In genomic region chr4:139014391-139015268, GRCh38 we compare ENCODE assay signal across 8 cellular contexts. TPM values are rescaled to one million over a fixed set of nuclear protein-coding genes. Genes with fewer than 3 reads are reported as not detected.
A peak's percentile ranks its signal among the peaks of the same experiment; 100 is the strongest.
DNase-seq lines count a peak whose midpoint lies in the region; ATAC-seq and TF ChIP-seq lines count a peak whose summit lies in the region.

No MANE protein-coding gene starts in this region.

- no peak for TF ChIP-seq CTCF in Loucy (conservative IDR thresholded peaks at IDR 0.05; ENCODE audit: low read length)
- no peak for TF ChIP-seq CTCF in progenitor cell of endocrine pancreas (IDR thresholded peaks at IDR 0.05; ENCODE audit: unreplicated experiment)

- intact Hi-C loops in Right ventricle myocardium superior (cut with DNase I), result no loop called here

- H3K27me3 Mint-ChIP-seq in progenitor cell of endocrine pancreas, result peaks cover 5% of the 10 kb centered on the region

- H3K9me2 ChIP-seq in Loucy (replicated peaks; ENCODE audit: low read depth, low read length), result no peaks in the 10 kb centered on the region

- peaks cover 1% of the 10 kb centered on the region for H3K36me3 Mint-ChIP-seq in progenitor cell of endocrine pancreas (ENCODE audit: insufficient read depth)

- no peaks in the 10 kb centered on the region for H3K27me3 ChIP-seq in Loucy (ENCODE audit: insufficient read depth, low read length, poor library complexity, severe bottlenecking)

- H2AFZ ChIP-seq in Loucy (ENCODE audit: low read length), result peak overlapping the region; percentile 84

- H3K4me1 Mint-ChIP-seq in progenitor cell of endocrine pancreas (ENCODE audit: low read depth), result peaks cover 29% of the 10 kb centered on the region

- peak overlapping the region; percentile 92 for H3K4me2 ChIP-seq in Loucy (ENCODE audit: low read depth, low read length, poor library complexity, severe bottlenecking)

- H3K36me3 ChIP-seq in Loucy (ENCODE audit: insufficient read depth, low read length), result no peaks in the 10 kb centered on the region

- ATAC-seq in GM21619 (IDR thresholded peaks at IDR 0.05; ENCODE audit: unreplicated experiment) (peak; percentile 5), Right ventricle myocardium superior (ENCODE audit: poor library complexity) (peak; percentile 9)

- H3K4me3 Mint-ChIP-seq in progenitor cell of endocrine pancreas (ENCODE audit: low read depth), result peak overlapping the region; percentile 80

- H3K4me3 ChIP-seq in Loucy (ENCODE audit: low read length, poor library complexity, severe bottlenecking), result peak overlapping the region; percentile 96

- no peaks in the 10 kb centered on the region for H3K9me3 ChIP-seq in Loucy (ENCODE audit: insufficient read depth, low read depth, low read length)

- H3K9ac ChIP-seq in Loucy (ENCODE audit: low read depth, low read length, poor library complexity, severe bottlenecking), result peak overlapping the region; percentile 84

- no peaks in the 10 kb centered on the region for H3F3A ChIP-seq in Loucy (ENCODE audit: low read depth)

- H3K27ac Mint-ChIP-seq in progenitor cell of endocrine pancreas, result peak overlapping the region; percentile 100

- DNase-seq in NCI-H510A treated with DMSO at 0.1 percent for 48 hours (lab: John Stamatoyannopoulos, UW) (peak; percentile 13), NCI-H510A (lab: John Stamatoyannopoulos, UW) (no peak), Right ventricle myocardium superior (no peak), progenitor cell of endocrine pancreas (ENCODE audit: low spot score, unreplicated experiment) (no peak), SK-N-DZ (ENCODE audit: low spot score) (no peak)
- DNase-seq in activated naive CD4-positive, alpha-beta T cell treated with anti-CD3 and anti-CD28 coated beads, Interleukin-2, amount 50 U/mL, for 16 hours, result peak; percentile 14

- H3K79me2 ChIP-seq in Loucy (ENCODE audit: insufficient read depth, low read length), result peaks cover 38% of the 10 kb centered on the region

- peaks cover 34% of the 10 kb centered on the region for H3K4me1 ChIP-seq in Loucy (ENCODE audit: insufficient read depth, low read length, poor library complexity, severe bottlenecking)

- H4K20me1 ChIP-seq in Loucy (ENCODE audit: insufficient read depth, low read length, poor library complexity, severe bottlenecking), result peaks cover 32% of the 10 kb centered on the region

- no peaks in the 10 kb centered on the region for H3K9me3 Mint-ChIP-seq in progenitor cell of endocrine pancreas (ENCODE audit: low read depth)

RNA-seq across cellular contexts. Expression of gene NOCT, which starts 1.0 kb away (rescaled TPM):
- total RNA-seq in Right ventricle myocardium superior (9.4 TPM), progenitor cell of endocrine pancreas (32.2 and 33.8 TPM in 2 replicates)
- 3.9 and 5.2 TPM in 2 replicates for polyA plus RNA-seq in SK-N-DZ (2014; cell fraction: cytosol; rRNA removed)
- polyA plus RNA-seq in SK-N-DZ (2014; cell fraction: nucleus; rRNA removed), result 2.9 and 4.3 TPM in 2 replicates

Comparison
In these comparisons a context has a peak if more than half of its experiments do, and no peak if none do; other contexts are left out.
1. DNase-seq: peak in NCI-H510A treated with DMSO at 0.1 percent for 48 hours (single experiment) and activated naive CD4-positive, alpha-beta T cell treated with anti-CD3 and anti-CD28 coated beads, Interleukin-2, amount 50 U/mL, for 16 hours (single experiment); none in NCI-H510A (single experiment), Right ventricle myocardium superior (single experiment), progenitor cell of endocrine pancreas (single experiment) and SK-N-DZ (single experiment).